In genomic region chr10:3931224-3931623, GRCh38 we compare ENCODE assay signal across 20 cellular contexts.
DNase-seq lines count a peak whose midpoint lies in the region; ATAC-seq and TF ChIP-seq lines count a peak whose summit lies in the region.
"Had no signal": no experiment of that assay in that cellular context is flagged by ENCODE, and none has a peak within 500 bp of the region (broad histone marks: within the 10 kb centered on the region; RNA-seq: fewer than 3 reads in every experiment).

No MANE protein-coding gene starts in this region.

- H3K27me3 ChIP-seq in Panc1 (ENCODE audit: control insufficient read depth, insufficient read depth, low read length), result no peaks in the 10 kb centered on the region
- H3K27me3 ChIP-seq in neural progenitor cell, result no peaks in the 10 kb centered on the region
- H3K27me3 ChIP-seq in suprapubic skin, result no peaks in the 10 kb centered on the region

- H3K36me3 ChIP-seq in Panc1 (ENCODE audit: control insufficient read depth, insufficient read depth, low read length), result no peaks in the 10 kb centered on the region
- H3K36me3 ChIP-seq in neural progenitor cell, result no peaks in the 10 kb centered on the region
- H3K36me3 ChIP-seq in suprapubic skin, result no peaks in the 10 kb centered on the region
- H3K36me3 ChIP-seq: HAP-1 had no signal

- H3K79me2 ChIP-seq in neural progenitor cell (ENCODE audit: low read depth), result no peaks in the 10 kb centered on the region

- peaks cover 10% of the 10 kb centered on the region for H3K4me1 ChIP-seq in Panc1 (ENCODE audit: control insufficient read depth, insufficient read depth, low read length)
- no peaks in the 10 kb centered on the region for H3K4me1 ChIP-seq in neural progenitor cell
- peaks cover 18% of the 10 kb centered on the region for H3K4me1 ChIP-seq in suprapubic skin
- H3K4me1 ChIP-seq: HAP-1 had no signal

- in situ Hi-C loops in Panc1 (cut with HindIII; ENCODE audit: low pct_unique_long_range_greater_than_20kb, low sequenced_read_pairs), result no loop called here

- no peak for ATAC-seq in activated CD4-positive, alpha-beta T cell treated with anti-CD3 and anti-CD28 coated beads for 36 hours
- ATAC-seq in Panc1, result no peak
- ATAC-seq in HG02678 (IDR thresholded peaks at IDR 0.05; ENCODE audit: unreplicated experiment), result no peak
- no peak for ATAC-seq in activated T-helper 17 cell treated with anti-CD3 and anti-CD28 coated beads, Interleukin-2, amount 50 U/mL, for 72 hours (replicated peaks)
- ATAC-seq: PC-3 had no signal

- no peak for TF ChIP-seq CTCF in Panc1 (IDR thresholded peaks at IDR 0.05)
- TF ChIP-seq CTCF in chondrocyte (IDR thresholded peaks at IDR 0.05), result no peak
- TF ChIP-seq CTCF in neural progenitor cell (IDR thresholded peaks at IDR 0.05), result no peak
- TF ChIP-seq CTCF in suprapubic skin (IDR thresholded peaks at IDR 0.05), result no peak

- H3K27me3 Mint-ChIP-seq in activated CD4-positive, alpha-beta T cell treated with anti-CD3 and anti-CD28 coated beads for 36 hours, result no peaks in the 10 kb centered on the region
- H3K27me3 Mint-ChIP-seq in chondrocyte (ENCODE audit: low read depth) (no peaks in the 10 kb centered on the region), neural progenitor cell (ENCODE audit: insufficient read depth, low read depth) (peaks cover 5% of the 10 kb centered on the region)
- no peaks in the 10 kb centered on the region for H3K27me3 Mint-ChIP-seq in activated T-helper 17 cell treated with anti-CD3 and anti-CD28 coated beads, Interleukin-2, amount 50 U/mL, for 72 hours

- intact Hi-C loops in activated CD4-positive, alpha-beta T cell treated with anti-CD3 and anti-CD28 coated beads for 36 hours (cut with DNase I, micrococcal nuclease), result loop anchor here in 1 of 2 experiments (5.0 kb wide), 1 partner anchor 39 kb away; no protein-coding TSS in a partner anchor
- intact Hi-C loops in Panc1 (cut with micrococcal nuclease; ENCODE audit: unreplicated experiment), result no loop called here

- H3K4me3 ChIP-seq in Panc1 (ENCODE audit: low read depth in 2 of 2, low read length in 2 of 2) (no peak overlapping the region), neural progenitor cell (no peak overlapping the region), suprapubic skin (no peak overlapping the region)
- H3K4me3 ChIP-seq: HAP-1 had no signal

- CTCF ChIA-PET in activated CD4-positive, alpha-beta T cell treated with anti-CD3 and anti-CD28 coated beads for 36 hours (lab: Charles Lee), result interaction anchor here (0.9 to 1.3 kb wide), 4 partner anchors 17 to 87 kb away, joined by 3 to 5 read pairs (median 4); no protein-coding TSS in a partner anchor
- CTCF ChIA-PET in Panc1 (lab: Charles Lee), result no interaction called here

- peaks cover 49% of the 10 kb centered on the region for H3K4me1 Mint-ChIP-seq in activated CD4-positive, alpha-beta T cell treated with anti-CD3 and anti-CD28 coated beads for 36 hours
- H3K4me1 Mint-ChIP-seq in chondrocyte (ENCODE audit: low read depth), result peaks cover 59% of the 10 kb centered on the region
- H3K4me1 Mint-ChIP-seq in neural progenitor cell, result peaks cover 5% of the 10 kb centered on the region
- peaks cover 41% of the 10 kb centered on the region for H3K4me1 Mint-ChIP-seq in activated T-helper 17 cell treated with anti-CD3 and anti-CD28 coated beads, Interleukin-2, amount 50 U/mL, for 72 hours

- no peak overlapping the region for H3K4me3 Mint-ChIP-seq in activated CD4-positive, alpha-beta T cell treated with anti-CD3 and anti-CD28 coated beads for 36 hours
- no peak overlapping the region for H3K4me3 Mint-ChIP-seq in chondrocyte (ENCODE audit: unreplicated experiment)
- peak overlapping the region; percentile 22 for H3K4me3 Mint-ChIP-seq in neural progenitor cell
- no peak overlapping the region for H3K4me3 Mint-ChIP-seq in activated T-helper 17 cell treated with anti-CD3 and anti-CD28 coated beads, Interleukin-2, amount 50 U/mL, for 72 hours
- H3K4me3 Mint-ChIP-seq: CD14-positive monocyte had no signal

- H4K20me1 ChIP-seq in neural progenitor cell (ENCODE audit: low read depth), result no peaks in the 10 kb centered on the region

- no peaks in the 10 kb centered on the region for H3F3A ChIP-seq in neural progenitor cell (ENCODE audit: low read depth)

- no peak for TF ChIP-seq POLR2A in suprapubic skin (IDR thresholded peaks at IDR 0.05)

- H3K27ac Mint-ChIP-seq in activated CD4-positive, alpha-beta T cell treated with anti-CD3 and anti-CD28 coated beads for 36 hours, result peak overlapping the region; percentile 53
- H3K27ac Mint-ChIP-seq in chondrocyte (ENCODE audit: unreplicated experiment) (peak overlapping the region; percentile 54), neural progenitor cell (no peak overlapping the region)
- no peak overlapping the region for H3K27ac Mint-ChIP-seq in activated T-helper 17 cell treated with anti-CD3 and anti-CD28 coated beads, Interleukin-2, amount 50 U/mL, for 72 hours

- BruUV-seq in Panc1 (replicated peaks; lab: Mats Ljungman, UMichigan), result no TSS peak

- H3K9me3 ChIP-seq in Panc1 (ENCODE audit: control insufficient read depth, insufficient read depth, low read depth, low read length), result peaks cover 11% of the 10 kb centered on the region; the same call in 1 of the 2 replicates
- no peaks in the 10 kb centered on the region for H3K9me3 ChIP-seq in neural progenitor cell (ENCODE audit: low read depth)
- no peaks in the 10 kb centered on the region for H3K9me3 ChIP-seq in suprapubic skin
- H3K9me3 ChIP-seq: HAP-1 had no signal

- POLR2A ChIA-PET in activated CD4-positive, alpha-beta T cell treated with anti-CD3 and anti-CD28 coated beads for 36 hours (lab: Charles Lee), result interaction anchor here (0.6 kb wide), 1 partner anchor 147 kb away, joined by 6 read pairs; no protein-coding TSS in a partner anchor
- POLR2A ChIA-PET in Panc1 (lab: Charles Lee), result no interaction called here

- no peak overlapping the region for H2AFZ ChIP-seq in neural progenitor cell (replicated peaks)

- no peak overlapping the region for H3K9ac ChIP-seq in neural progenitor cell

- no peak overlapping the region for H3K4me2 ChIP-seq in neural progenitor cell

- DNase-seq in activated CD4-positive, alpha-beta T cell treated with anti-CD3 and anti-CD28 coated beads for 36 hours, result no peak
- no peak for DNase-seq in activated CD4-positive, alpha-beta T cell treated with anti-CD3 and anti-CD28 coated beads, Interleukin-2, amount 50 U/mL, for 1 hour
- DNase-seq in Panc1 (ENCODE audit: low read depth, low spot score) (no peak), chondrocyte (ENCODE audit: low spot score) (no peak), neural progenitor cell (ENCODE audit: low spot score) (no peak), suprapubic skin (ENCODE audit: low spot score in 2 of 2) (no peak)
- DNase-seq: 8988T, GDM1, MM.1S, NCI-H1092 treated with DMSO at 0.1 percent for 48 hours, NCI-H146, NCI-H2029 treated with DMSO at 0.1 percent for 48 hours, NCI-H2171, NCI-H526, PC-3 had no signal

- peak overlapping the region; percentile 78 for H3K27ac ChIP-seq in Panc1 (ENCODE audit: low read length)
- H3K27ac ChIP-seq in neural progenitor cell, result no peak overlapping the region
- H3K27ac ChIP-seq in suprapubic skin, result no peak overlapping the region
- H3K27ac ChIP-seq: HL-60 had no signal

- no peak for TF ChIP-seq EP300 in suprapubic skin (IDR thresholded peaks at IDR 0.05)

- peaks cover 6% of the 10 kb centered on the region for H3K36me3 Mint-ChIP-seq in activated CD4-positive, alpha-beta T cell treated with anti-CD3 and anti-CD28 coated beads for 36 hours (ENCODE audit: low read depth)
- H3K36me3 Mint-ChIP-seq in chondrocyte (ENCODE audit: low read depth), result no peaks in the 10 kb centered on the region
- no peaks in the 10 kb centered on the region for H3K36me3 Mint-ChIP-seq in neural progenitor cell
- H3K36me3 Mint-ChIP-seq in activated T-helper 17 cell treated with anti-CD3 and anti-CD28 coated beads, Interleukin-2, amount 50 U/mL, for 72 hours (ENCODE audit: low read depth), result peaks cover 5% of the 10 kb centered on the region
- H3K36me3 Mint-ChIP-seq: CD14-positive monocyte had no signal

- WGBS in suprapubic skin, result 80% methylated on average over 6 of the region's 6 CpGs

- peaks cover 2% of the 10 kb centered on the region for H3K9me3 Mint-ChIP-seq in activated CD4-positive, alpha-beta T cell treated with anti-CD3 and anti-CD28 coated beads for 36 hours (ENCODE audit: low read depth)
- H3K9me3 Mint-ChIP-seq in chondrocyte (ENCODE audit: low read depth), result no peaks in the 10 kb centered on the region
- no peaks in the 10 kb centered on the region for H3K9me3 Mint-ChIP-seq in neural progenitor cell
- peaks cover 3% of the 10 kb centered on the region for H3K9me3 Mint-ChIP-seq in activated T-helper 17 cell treated with anti-CD3 and anti-CD28 coated beads, Interleukin-2, amount 50 U/mL, for 72 hours

Comparison
In these comparisons a context has a peak if more than half of its experiments do, and no peak if none do; other contexts are left out.
1. H3K27ac Mint-ChIP-seq: peak in activated CD4-positive, alpha-beta T cell treated with anti-CD3 and anti-CD28 coated beads for 36 hours (single experiment) and chondrocyte (single experiment); none in neural progenitor cell (single experiment) and activated T-helper 17 cell treated with anti-CD3 and anti-CD28 coated beads, Interleukin-2, amount 50 U/mL, for 72 hours (single experiment).